ENCODE assay signal across 10 cellular contexts in genomic region chr12:130401703-130402102, GRCh38.
A peak's percentile ranks its signal among the peaks of the same experiment; 100 is the strongest.
DNase-seq lines count a peak whose midpoint lies in the region; ATAC-seq and TF ChIP-seq lines count a peak whose summit lies in the region.
"Had no signal": no experiment of that assay in that cellular context is flagged by ENCODE, and none has a peak within 500 bp of the region (broad histone marks: within the 10 kb centered on the region; RNA-seq: fewer than 3 reads in every experiment).

No MANE protein-coding gene starts in this region.

- peak; percentile 45 for ATAC-seq in left ventricle myocardium superior
- ATAC-seq in GM21786 (IDR thresholded peaks at IDR 0.05; ENCODE audit: unreplicated experiment): no peak

- H3K9ac ChIP-seq in mammary epithelial cell (ENCODE audit: insufficient read depth, low read length): no peak overlapping the region
- H3K9ac ChIP-seq: BLaER1 treated with 17β-estradiol and CSF1 and Interleukin-3, amounts not matched to agents 10 nM and 100 nM had no signal

- TF ChIP-seq POLR2A in thyroid gland (IDR thresholded peaks at IDR 0.05): no peak

- intact Hi-C loops in mammary epithelial cell (cut with micrococcal nuclease): no loop called here
- intact Hi-C loops in left ventricle myocardium superior (cut with micrococcal nuclease): loop anchor here (5.0 kb wide), 1 partner anchor 346 kb away; no protein-coding TSS in a partner anchor
- intact Hi-C loops in thyroid gland (cut with DNase I): no loop called here

- TF ChIP-seq CTCF in mammary epithelial cell (conservative IDR thresholded peaks at IDR 0.05 in 1 of 2, IDR thresholded peaks at IDR 0.05 in 1 of 2; ENCODE audit: extremely low read depth in 1 of 2, insufficient read depth in 1 of 2, low read depth in 1 of 2, low read length in 2 of 2) (no peak), thyroid gland (IDR thresholded peaks at IDR 0.05) (peak in 4 of 6 experiments; percentile 36 to 63 (median 50))

- peak; percentile 41 to 73 for DNase-seq in T47D (ENCODE audit: low read depth in 1 of 2, low spot score in 1 of 2)
- no peak for DNase-seq in mammary epithelial cell
- peak; percentile 41 for DNase-seq in NCI-H510A treated with DMSO at 0.1 percent for 48 hours (lab: John Stamatoyannopoulos, UW)
- no peak for DNase-seq in left ventricle myocardium superior
- no peak for DNase-seq in thyroid gland
- no peak for DNase-seq in COLO668 (lab: John Stamatoyannopoulos, UW; ENCODE audit: unreplicated experiment)
- no peak for DNase-seq in C1 segment of cervical spinal cord (lab: John Stamatoyannopoulos, UW)
- DNase-seq: central memory CD4-positive, alpha-beta T cell had no signal

- dilution Hi-C loops in mammary epithelial cell (cut with HindIII; ENCODE audit: low sequenced_read_pairs): no loop called here

- BruUV-seq in mammary epithelial cell (replicated peaks; lab: Mats Ljungman, UMichigan): no TSS peak

- H3K27ac ChIP-seq in mammary epithelial cell (ENCODE audit: insufficient read depth, low read depth, low read length): no peak overlapping the region
- no peak overlapping the region for H3K27ac ChIP-seq in thyroid gland
- H3K27ac ChIP-seq: BLaER1 treated with 17β-estradiol and CSF1 and Interleukin-3, amounts not matched to agents 10 nM and 100 nM had no signal

- H3K4me3 ChIP-seq in mammary epithelial cell (replicated peaks in 1 of 3; ENCODE audit: insufficient read depth in 1 of 3, low read depth in 2 of 3, low read length in 3 of 3) (no peak overlapping the region), thyroid gland (replicated peaks in 1 of 3) (no peak overlapping the region)
- H3K4me3 ChIP-seq: BLaER1 treated with 17β-estradiol and CSF1 and Interleukin-3, amounts not matched to agents 10 nM and 100 nM had no signal

- H3K79me2 ChIP-seq in mammary epithelial cell (ENCODE audit: insufficient read depth, low read length): no peaks in the 10 kb centered on the region

- H3K4me1 ChIP-seq in mammary epithelial cell (ENCODE audit: insufficient read depth, low read length) (no peaks in the 10 kb centered on the region), thyroid gland (peaks cover 15 to 19% of the 10 kb centered on the region in 2 donors)

- H3K36me3 ChIP-seq in mammary epithelial cell (ENCODE audit: insufficient read depth, low read length) (no peaks in the 10 kb centered on the region), thyroid gland (no peaks in the 10 kb centered on the region)
- H3K36me3 ChIP-seq: BLaER1 treated with 17β-estradiol and CSF1 and Interleukin-3, amounts not matched to agents 10 nM and 100 nM had no signal

- in situ Hi-C loops in T47D (cut with HindIII; ENCODE audit: low pct_unique_long_range_greater_than_20kb, low sequenced_read_pairs): no loop called here
- in situ Hi-C loops in mammary epithelial cell (cut with MboI; ENCODE audit: low sequenced_read_pairs in 2 of 2): no loop called here

- CTCF ChIA-PET in mammary epithelial cell (lab: Charles Lee; ENCODE audit: low non-redundant PET): no interaction called here

- H4K20me1 ChIP-seq in mammary epithelial cell (ENCODE audit: insufficient read depth, low read length): no peaks in the 10 kb centered on the region
- H4K20me1 ChIP-seq: BLaER1 treated with 17β-estradiol and CSF1 and Interleukin-3, amounts not matched to agents 10 nM and 100 nM had no signal

- no peak overlapping the region for H2AFZ ChIP-seq in mammary epithelial cell (ENCODE audit: low read depth, low read length)

- WGBS in mammary epithelial cell (ENCODE audit: low coverage, missing lambda C conversion rate): 36% methylated on average over 6 of the region's 6 CpGs
- 74 to 81% methylated on average over 6 of the region's 6 CpGs for WGBS in thyroid gland, 2 donors

- no peaks in the 10 kb centered on the region for H3K27me3 ChIP-seq in mammary epithelial cell (ENCODE audit: insufficient read depth, low read length)
- no peaks in the 10 kb centered on the region for H3K27me3 ChIP-seq in thyroid gland
- H3K27me3 ChIP-seq: BLaER1 treated with 17β-estradiol and CSF1 and Interleukin-3, amounts not matched to agents 10 nM and 100 nM had no signal

- H3K4me2 ChIP-seq in mammary epithelial cell (ENCODE audit: insufficient read depth, low read depth, low read length): no peak overlapping the region
- H3K4me2 ChIP-seq: BLaER1 treated with 17β-estradiol and CSF1 and Interleukin-3, amounts not matched to agents 10 nM and 100 nM had no signal

- H3K9me3 ChIP-seq in mammary epithelial cell (replicated peaks; ENCODE audit: insufficient read depth, low read length): peaks cover 10% of the 10 kb centered on the region
- no peaks in the 10 kb centered on the region for H3K9me3 ChIP-seq in thyroid gland
- H3K9me3 ChIP-seq: BLaER1 treated with 17β-estradiol and CSF1 and Interleukin-3, amounts not matched to agents 10 nM and 100 nM had no signal

Comparison
In these comparisons a context has a peak if more than half of its experiments do, and no peak if none do; other contexts are left out.
1. DNase-seq: peak in T47D (2 of 2) and NCI-H510A treated with DMSO at 0.1 percent for 48 hours (single experiment); none in mammary epithelial cell (single experiment), left ventricle myocardium superior (single experiment), thyroid gland (0 of 2), COLO668 (single experiment) and C1 segment of cervical spinal cord (0 of 14).
2. CTCF ChIP-seq: peak in thyroid gland (4 of 6); none in mammary epithelial cell (0 of 2).